In genomic region chr16:53281859-53282258, GRCh38 we compare ENCODE assay signal across 14 cellular contexts.
DNase-seq lines count a peak whose midpoint lies in the region; ATAC-seq and TF ChIP-seq lines count a peak whose summit lies in the region.
"Had no signal": no experiment of that assay in that cellular context is flagged by ENCODE, and none has a peak within 500 bp of the region (broad histone marks: within the 10 kb centered on the region; RNA-seq: fewer than 3 reads in every experiment).

No MANE protein-coding gene starts in this region.

- ATAC-seq in heart left ventricle (no peak), lower lobe of right lung (peak; percentile 45 to 62), upper lobe of left lung (ENCODE audit: low FRiP score in 2 of 2) (no peak), HG03196 (IDR thresholded peaks at IDR 0.05; ENCODE audit: unreplicated experiment) (no peak)

- no peak for TF ChIP-seq CTCF in cardiac muscle cell (IDR thresholded peaks at IDR 0.05; ENCODE audit: low read depth, low read length)
- no peak for TF ChIP-seq CTCF in heart left ventricle (IDR thresholded peaks at IDR 0.05)
- no peak for TF ChIP-seq CTCF in VCaP (conservative IDR thresholded peaks at IDR 0.05)
- TF ChIP-seq CTCF in lower lobe of right lung (IDR thresholded peaks at IDR 0.05): no peak
- no peak for TF ChIP-seq CTCF in upper lobe of left lung (IDR thresholded peaks at IDR 0.05)

- H3K36me3 ChIP-seq in cardiac muscle cell (peaks cover 62% of the 10 kb centered on the region), heart left ventricle (peaks cover 0 to 93% (median 76%) of the 10 kb centered on the region in 9 donors), lower lobe of right lung (peaks cover 51% of the 10 kb centered on the region), upper lobe of left lung (peaks cover 3 to 54% (median 24%) of the 10 kb centered on the region in 4 donors)

- TF ChIP-seq POLR2A in heart left ventricle (IDR thresholded peaks at IDR 0.05) (no peak), upper lobe of left lung (IDR thresholded peaks at IDR 0.05) (no peak)

- no peak for DNase-seq in cardiac muscle cell (ENCODE audit: low read depth in 1 of 2, low spot score in 1 of 2)
- no peak for DNase-seq in heart left ventricle
- DNase-seq in lower lobe of right lung: no peak
- DNase-seq in upper lobe of left lung: no peak
- no peak for DNase-seq in NCI-H446 treated with DMSO at 0.1 percent for 48 hours (lab: John Stamatoyannopoulos, UW)
- DNase-seq: ACHN; Calu3; CD4-positive, CD25-positive, alpha-beta regulatory T cell; DMS 273 treated with DMSO at 0.1 percent for 48 hours; GOT3; H9 had no signal

- H3K4me3 ChIP-seq in cardiac muscle cell (no peak overlapping the region), heart left ventricle (no peak overlapping the region), lower lobe of right lung (no peak overlapping the region), upper lobe of left lung (no peak overlapping the region)
- H3K4me3 ChIP-seq: BLaER1 treated with 17β-estradiol and CSF1 and Interleukin-3, amounts not matched to agents 10 nM and 100 nM had no signal

- intact Hi-C loops in heart left ventricle (cut with DNase I) (loop anchor here in 3 of 10 donors (2.0 to 10.0 kb wide), 3 partner anchors 45 to 227 kb away; partner anchors contain the start of genes CHD9 (in 2 of the 3) and CHD9NB (in 1 of the 3)), lower lobe of right lung (cut with DNase I) (no loop called here)

- WGBS in heart left ventricle, 4 donors: 86 to 95% (median 90%) methylated on average over 2 of the region's 2 CpGs
- WGBS in upper lobe of left lung, 2 donors: 78 to 82% methylated on average over 2 of the region's 2 CpGs

- H3K4me1 ChIP-seq in cardiac muscle cell (ENCODE audit: low read depth) (no peaks in the 10 kb centered on the region), heart left ventricle (peaks cover 0 to 10% (median 0%) of the 10 kb centered on the region in 12 donors), lower lobe of right lung (peaks cover 27% of the 10 kb centered on the region), upper lobe of left lung (peaks cover 0 to 14% (median 6%) of the 10 kb centered on the region in 4 donors)

- H3K27ac ChIP-seq in cardiac muscle cell: peak overlapping the region; percentile 43
- peak overlapping the region in 1 of 12 donors; percentile 8 for H3K27ac ChIP-seq in heart left ventricle
- H3K27ac ChIP-seq in VCaP: peak overlapping the region; percentile 50
- H3K27ac ChIP-seq in lower lobe of right lung: peak overlapping the region; percentile 44
- peak overlapping the region in 3 of 4 donors; percentile 3 to 60 (median 19) for H3K27ac ChIP-seq in upper lobe of left lung
- H3K27ac ChIP-seq: BLaER1 treated with 17β-estradiol and CSF1 and Interleukin-3, amounts not matched to agents 10 nM and 100 nM had no signal

- no peaks in the 10 kb centered on the region for H3K27me3 ChIP-seq in cardiac muscle cell
- H3K27me3 ChIP-seq in heart left ventricle: no peaks in the 10 kb centered on the region
- no peaks in the 10 kb centered on the region for H3K27me3 ChIP-seq in lower lobe of right lung (ENCODE audit: low read depth)
- H3K27me3 ChIP-seq in upper lobe of left lung: no peaks in the 10 kb centered on the region
- H3K27me3 ChIP-seq: BLaER1 treated with 17β-estradiol and CSF1 and Interleukin-3, amounts not matched to agents 10 nM and 100 nM had no signal

- TF ChIP-seq EP300 in upper lobe of left lung (IDR thresholded peaks at IDR 0.05): peak in 1 of 4 donors; percentile 15

- H3K9me3 ChIP-seq in cardiac muscle cell (ENCODE audit: low read depth) (no peaks in the 10 kb centered on the region), heart left ventricle (no peaks in the 10 kb centered on the region), lower lobe of right lung (no peaks in the 10 kb centered on the region), upper lobe of left lung (no peaks in the 10 kb centered on the region)

Comparison
In these comparisons a context has a peak if more than half of its experiments do, and no peak if none do; other contexts are left out.
1. ATAC-seq: peak in lower lobe of right lung (2 of 2); none in heart left ventricle (0 of 4), upper lobe of left lung (0 of 2) and HG03196 (single experiment).